1 cellular context compared by ENCODE assay signal in genomic region chr17:74259667-74260524, GRCh38.
TF ChIP-seq lines count a peak whose summit lies in the region.

No MANE protein-coding gene starts in this region.

TF ChIP-seq in H1, 55 proteins besides CTCF, POLR2A, EP300 and RAD21:
- TF ChIP-seq KDM1A (IDR thresholded peaks at IDR 0.05; ENCODE audit: borderline replicate concordance, low read length) (no peak), SP4 (IDR thresholded peaks at IDR 0.05; ENCODE audit: low read length) (no peak), HDAC6 (IDR thresholded peaks at IDR 0.05; ENCODE audit: low read depth, low read length) (no peak), SIN3A (conservative IDR thresholded peaks at IDR 0.05 in 1 of 2, IDR thresholded peaks at IDR 0.05 in 1 of 2; ENCODE audit: low read depth in 1 of 2, low read length in 2 of 2) (no peak), JUN (IDR thresholded peaks at IDR 0.05; ENCODE audit: low read depth, low read length) (no peak), MAX (IDR thresholded peaks at IDR 0.05) (no peak), ASH2L (IDR thresholded peaks at IDR 0.05; ENCODE audit: low read length) (no peak), TCF12 (IDR thresholded peaks at IDR 0.05; ENCODE audit: low read depth, low read length) (no peak), SP1 (IDR thresholded peaks at IDR 0.05; ENCODE audit: low read depth, low read length) (no peak), SP2 (IDR thresholded peaks at IDR 0.05; ENCODE audit: low read length) (no peak)
